In genomic region chr17:62477718-62478401, GRCh38 we compare ENCODE assay signal across 8 cellular contexts. TPM values are rescaled to one million over a fixed set of nuclear protein-coding genes. Genes with fewer than 3 reads are reported as not detected.
DNase-seq lines count a peak whose midpoint lies in the region; ATAC-seq and TF ChIP-seq lines count a peak whose summit lies in the region.
"Not testable (repeated sequence)": the region's sequence is repeated elsewhere in the genome, so short reads cannot be mapped to it uniquely, and the experiment has no call there.

No MANE protein-coding gene starts in this region.

- peak overlapping the region; percentile 73; the same call in 1 of the 2 replicates for H3K9ac ChIP-seq in iPS-20b (ENCODE audit: low read depth, low read length)

- peaks cover 19% of the 10 kb centered on the region; the same call in 1 of the 2 replicates for H3K36me3 ChIP-seq in iPS-20b (ENCODE audit: insufficient read depth, low read depth, low read length)
- H3K36me3 ChIP-seq in psoas muscle (ENCODE audit: insufficient read depth in 1 of 2, low read depth in 1 of 2), result peaks cover 0 to 10% of the 10 kb centered on the region in 2 donors
- not testable (repeated sequence) for H3K36me3 ChIP-seq in urinary bladder (ENCODE audit: insufficient read depth)

- 2 to 3% (median 3%) methylated on average over 21 to 59 of the region's 59 CpGs for WGBS in psoas muscle, 3 donors
- under 1% methylated on average over 59 of the region's 59 CpGs for WGBS in urinary bladder

- DNase-seq in NB4 (ENCODE audit: low read depth), result peak; percentile 23
- peak; percentile 35 for DNase-seq in activated CD4-positive, alpha-beta T cell treated with anti-CD3 and anti-CD28 coated beads, Interleukin-2, amount 10 ng/mL, durations not matched to agents 7 days and 5 days
- peak in 23 of 61 donors; percentile 12 to 71 (median 38) for DNase-seq in caudate nucleus (lab: John Stamatoyannopoulos, UW)
- DNase-seq in psoas muscle, result peak in 1 of 2 donors; percentile 60

- peak; percentile 20 for ATAC-seq in GM18519 (IDR thresholded peaks at IDR 0.05; ENCODE audit: low FRiP score, unreplicated experiment)
- peak; percentile 26 for ATAC-seq in HG02759 (IDR thresholded peaks at IDR 0.05; ENCODE audit: unreplicated experiment)
- ATAC-seq in psoas muscle, result peak; percentile 19 to 52 (median 48)

- H3K27ac Mint-ChIP-seq in activated CD4-positive, alpha-beta T cell treated with anti-CD3 and anti-CD28 coated beads, Interleukin-2, amount 10 ng/mL, durations not matched to agents 7 days and 5 days, result peak overlapping the region; percentile 91

- H3K9me3 ChIP-seq in iPS-20b (ENCODE audit: insufficient read depth, low read depth, low read length); psoas muscle: not testable (repeated sequence)

- H3K4me3 ChIP-seq in NB4 (ENCODE audit: low read depth, low read length) (peak overlapping the region; percentile 43), iPS-20b (ENCODE audit: low read length) (peak overlapping the region; percentile 71), psoas muscle (peak overlapping the region; percentile 79), urinary bladder (ENCODE audit: low read depth, low read length) (peak overlapping the region; percentile 65)

- not testable (repeated sequence) for H3K9me3 Mint-ChIP-seq in activated CD4-positive, alpha-beta T cell treated with anti-CD3 and anti-CD28 coated beads, Interleukin-2, amount 10 ng/mL, durations not matched to agents 7 days and 5 days

- H3K27me3 ChIP-seq in iPS-20b (ENCODE audit: insufficient read depth, low read length); psoas muscle (ENCODE audit: insufficient read depth in 3 of 3, low read length in 2 of 3): not testable (repeated sequence)

- not testable (repeated sequence) for TF ChIP-seq CTCF in NB4 (IDR thresholded peaks at IDR 0.05; ENCODE audit: low read depth, low read length); psoas muscle (IDR thresholded peaks at IDR 0.05)

- intact Hi-C loops in psoas muscle (cut with DNase I), result not testable (repeated sequence)

- peaks cover 35% of the 10 kb centered on the region for H3K4me1 Mint-ChIP-seq in activated CD4-positive, alpha-beta T cell treated with anti-CD3 and anti-CD28 coated beads, Interleukin-2, amount 10 ng/mL, durations not matched to agents 7 days and 5 days

- H3K27ac ChIP-seq in caudate nucleus (ENCODE audit: low read depth, low read length), result peak overlapping the region; percentile 16
- not testable (repeated sequence) for H3K27ac ChIP-seq in iPS-20b (ENCODE audit: low read length)
- peak overlapping the region; percentile 84 for H3K27ac ChIP-seq in psoas muscle
- H3K27ac ChIP-seq in urinary bladder (ENCODE audit: low read depth), result peak overlapping the region; percentile 87

- not testable (repeated sequence) for H3K4me1 ChIP-seq in iPS-20b (ENCODE audit: insufficient read depth, low read length); urinary bladder (ENCODE audit: insufficient read depth)
- H3K4me1 ChIP-seq in psoas muscle, result peaks cover 30% of the 10 kb centered on the region

- TF ChIP-seq POLR2A in NB4 (IDR thresholded peaks at IDR 0.05; ENCODE audit: extremely low read depth, insufficient read length), result not testable (repeated sequence)

- CTCF ChIA-PET in activated CD4-positive, alpha-beta T cell treated with anti-CD3 and anti-CD28 coated beads, Interleukin-2, amount 10 ng/mL, durations not matched to agents 7 days and 5 days (lab: Charles Lee), result not testable (repeated sequence)

- peaks cover 20% of the 10 kb centered on the region for H3K36me3 Mint-ChIP-seq in activated CD4-positive, alpha-beta T cell treated with anti-CD3 and anti-CD28 coated beads, Interleukin-2, amount 10 ng/mL, durations not matched to agents 7 days and 5 days (ENCODE audit: low read depth)

- peak overlapping the region; percentile 77 for H3K4me3 Mint-ChIP-seq in activated CD4-positive, alpha-beta T cell treated with anti-CD3 and anti-CD28 coated beads, Interleukin-2, amount 10 ng/mL, durations not matched to agents 7 days and 5 days

- POLR2A ChIA-PET in activated CD4-positive, alpha-beta T cell treated with anti-CD3 and anti-CD28 coated beads, Interleukin-2, amount 10 ng/mL, durations not matched to agents 7 days and 5 days (lab: Charles Lee), result not testable (repeated sequence)

- H3K27me3 Mint-ChIP-seq in activated CD4-positive, alpha-beta T cell treated with anti-CD3 and anti-CD28 coated beads, Interleukin-2, amount 10 ng/mL, durations not matched to agents 7 days and 5 days, result not testable (repeated sequence)

RNA-seq across cellular contexts. Expression of gene TLK2, which starts 0.8 kb away (rescaled TPM):
- total RNA-seq in activated CD4-positive, alpha-beta T cell treated with anti-CD3 and anti-CD28 coated beads, Interleukin-2, amount 10 ng/mL, durations not matched to agents 7 days and 5 days, result 10 to 100 TPM; 43.2 to 49.2 TPM
- total RNA-seq in psoas muscle, result 10 to 100 TPM; 26.7 to 50.0 (median 41.8) TPM
- 10 to 100 TPM; 23.1 to 51.9 (median 27.3) TPM for polyA plus RNA-seq in psoas muscle
- 87.3 TPM for total RNA-seq in urinary bladder
- 20.1 TPM for polyA plus RNA-seq in urinary bladder

RNA-seq across cellular contexts. Expression of gene METTL2A, which starts 54.2 kb away (rescaled TPM):
- 10 to 100 TPM; 18.0 to 18.4 TPM for total RNA-seq in activated CD4-positive, alpha-beta T cell treated with anti-CD3 and anti-CD28 coated beads, Interleukin-2, amount 10 ng/mL, durations not matched to agents 7 days and 5 days
- total RNA-seq in psoas muscle, result 10 to 100 TPM; 12.8 to 16.9 (median 15.5) TPM
- polyA plus RNA-seq in psoas muscle, result 10 to 100 TPM in 2 of 3 donors, 1 to 10 TPM in 1; 9.6 to 28.3 (median 19.0) TPM
- 24.3 TPM for total RNA-seq in urinary bladder
- 10.3 TPM for polyA plus RNA-seq in urinary bladder
